In genomic region chr3:29363110-29363509, GRCh38 we compare ENCODE assay signal across 30 cellular contexts.
"Had no signal": no experiment of that assay in that cellular context is flagged by ENCODE, and none has a peak within 500 bp of the region (broad histone marks: within the 10 kb centered on the region; RNA-seq: fewer than 3 reads in every experiment).

No MANE protein-coding gene starts in this region.

- H3K9me3 ChIP-seq: esophagus muscularis mucosa, neutrophil, right lobe of liver, thyroid gland, upper lobe of left lung, vagina had no signal

- DNase-seq: activated CD4-positive, alpha-beta T cell treated with anti-CD3 and anti-CD28 coated beads, Interleukin-2, amount 50 U/mL, for 1 hour; activated CD4-positive, CD25-positive, alpha-beta regulatory T cell treated with anti-CD3 and anti-CD28 coated beads, Interleukin-2, amount 50 U/mL, for 72 hours; activated CD8-positive, alpha-beta T cell treated with anti-CD3 and anti-CD28 coated beads for 36 hours; activated gamma-delta T cell treated with Interleukin-2 at 50 U/mL for 16 hours; activated naive CD4-positive, alpha-beta T cell treated with anti-CD3 and anti-CD28 coated beads, Interleukin-2, amount 50 U/mL, for 16 hours; activated T-cell treated with anti-CD3 and anti-CD28 coated beads, Interleukin-2, amount 50 U/mL, for 4 hours; amygdala; endodermal cell; glutamatergic neuron; islet precursor cell; mammary epithelial cell; right lobe of liver; small intestine; stimulated activated CD4-positive, alpha-beta T cell treated with anti-CD3 and anti-CD28 coated beads, Interleukin-1b, Interleukin-23, amount 100 ng/mL, for 48 hours; stimulated activated CD4-positive, alpha-beta T cell treated with anti-CD3 and anti-CD28 coated beads, Interleukin-4, amount 100 ng/mL, for 4 hours; stimulated activated CD8-positive, alpha-beta memory T cell treated with anti-CD3 and anti-CD28 coated beads, Interleukin-4, amount 100 ng/mL, for 48 hours; stimulated activated naive CD8-positive, alpha-beta T cell treated with anti-CD3 and anti-CD28 coated beads, Interleukin-15, amount 100 ng/mL, for 72 hours; substantia nigra; T-helper 2 cell; thyroid gland; upper lobe of left lung had no signal

- ATAC-seq: activated CD8-positive, alpha-beta T cell treated with anti-CD3 and anti-CD28 coated beads for 36 hours; activated T-cell treated with anti-CD3 and anti-CD28 coated beads, Interleukin-2, amount 50 U/mL, for 4 hours; activated T-helper 17 cell treated with anti-CD3 and anti-CD28 coated beads, Interleukin-2, amount 50 U/mL, for 72 hours; right lobe of liver; stimulated activated memory B cell treated with anti-CD40 and anti-IgM and Interleukin-4, amounts not matched to agents 10 μg/mL and 1 μg/mL and 100 μg/mL, for 72 hours; stimulated activated naive CD8-positive, alpha-beta T cell treated with anti-CD3 and anti-CD28 coated beads, Interleukin-15, amount 100 ng/mL, for 72 hours had no signal

- H3K27ac Mint-ChIP-seq: activated CD8-positive, alpha-beta T cell treated with anti-CD3 and anti-CD28 coated beads for 36 hours; activated T-helper 17 cell treated with anti-CD3 and anti-CD28 coated beads, Interleukin-2, amount 50 U/mL, for 72 hours; dendritic cell treated with granulocyte-macrophage colony-stimulating factor and Interleukin-4, amounts not matched to agents 40 ng/mL and 50 ng/mL, for 4 days; endodermal cell; nephron; progenitor cell of endocrine pancreas; stimulated activated memory B cell treated with anti-CD40 and anti-IgM and Interleukin-4, amounts not matched to agents 10 μg/mL and 1 μg/mL and 100 μg/mL, for 72 hours; stimulated activated naive CD8-positive, alpha-beta T cell treated with anti-CD3 and anti-CD28 coated beads, Interleukin-15, amount 100 ng/mL, for 72 hours had no signal

- H3K4me1 ChIP-seq: right lobe of liver, thyroid gland, upper lobe of left lung had no signal

- H3K27me3 ChIP-seq: esophagus muscularis mucosa, neutrophil, right lobe of liver, thyroid gland, upper lobe of left lung, vagina had no signal

- H3K36me3 Mint-ChIP-seq: stimulated activated memory B cell treated with anti-CD40 and anti-IgM and Interleukin-4, amounts not matched to agents 10 μg/mL and 1 μg/mL and 100 μg/mL, for 72 hours had no signal

- H3K9me3 Mint-ChIP-seq: activated CD8-positive, alpha-beta T cell treated with anti-CD3 and anti-CD28 coated beads for 36 hours; dendritic cell treated with granulocyte-macrophage colony-stimulating factor and Interleukin-4, amounts not matched to agents 40 ng/mL and 50 ng/mL, for 4 days had no signal

- H3K36me3 ChIP-seq: esophagus muscularis mucosa, neutrophil, right lobe of liver, thyroid gland, upper lobe of left lung, vagina had no signal

- H3K27me3 Mint-ChIP-seq: activated T-helper 17 cell treated with anti-CD3 and anti-CD28 coated beads, Interleukin-2, amount 50 U/mL, for 72 hours; central memory CD8-positive, alpha-beta T cell; dendritic cell treated with granulocyte-macrophage colony-stimulating factor and Interleukin-4, amounts not matched to agents 40 ng/mL and 50 ng/mL, for 4 days; progenitor cell of endocrine pancreas; stimulated activated memory B cell treated with anti-CD40 and anti-IgM and Interleukin-4, amounts not matched to agents 10 μg/mL and 1 μg/mL and 100 μg/mL, for 72 hours had no signal

- H3K4me1 Mint-ChIP-seq: activated T-helper 17 cell treated with anti-CD3 and anti-CD28 coated beads, Interleukin-2, amount 50 U/mL, for 72 hours; central memory CD8-positive, alpha-beta T cell; stimulated activated memory B cell treated with anti-CD40 and anti-IgM and Interleukin-4, amounts not matched to agents 10 μg/mL and 1 μg/mL and 100 μg/mL, for 72 hours; stimulated activated naive CD8-positive, alpha-beta T cell treated with anti-CD3 and anti-CD28 coated beads, Interleukin-15, amount 100 ng/mL, for 72 hours had no signal

- H3K4me3 ChIP-seq: esophagus muscularis mucosa, right lobe of liver, thyroid gland, upper lobe of left lung, vagina had no signal

- H3K27ac ChIP-seq: esophagus muscularis mucosa, neutrophil, right lobe of liver, thyroid gland, upper lobe of left lung, vagina had no signal

- H3K4me3 Mint-ChIP-seq: activated CD8-positive, alpha-beta T cell treated with anti-CD3 and anti-CD28 coated beads for 36 hours; activated T-cell treated with anti-CD3 and anti-CD28 coated beads, Interleukin-2, amount 50 U/mL, for 4 hours; activated T-helper 17 cell treated with anti-CD3 and anti-CD28 coated beads, Interleukin-2, amount 50 U/mL, for 72 hours; central memory CD8-positive, alpha-beta T cell; dendritic cell treated with granulocyte-macrophage colony-stimulating factor and Interleukin-4, amounts not matched to agents 40 ng/mL and 50 ng/mL, for 4 days; endodermal cell; nephron; stimulated activated memory B cell treated with anti-CD40 and anti-IgM and Interleukin-4, amounts not matched to agents 10 μg/mL and 1 μg/mL and 100 μg/mL, for 72 hours; stimulated activated naive CD8-positive, alpha-beta T cell treated with anti-CD3 and anti-CD28 coated beads, Interleukin-15, amount 100 ng/mL, for 72 hours had no signal
